1 cellular context compared by ENCODE assay signal in the genomic region with DNA sequence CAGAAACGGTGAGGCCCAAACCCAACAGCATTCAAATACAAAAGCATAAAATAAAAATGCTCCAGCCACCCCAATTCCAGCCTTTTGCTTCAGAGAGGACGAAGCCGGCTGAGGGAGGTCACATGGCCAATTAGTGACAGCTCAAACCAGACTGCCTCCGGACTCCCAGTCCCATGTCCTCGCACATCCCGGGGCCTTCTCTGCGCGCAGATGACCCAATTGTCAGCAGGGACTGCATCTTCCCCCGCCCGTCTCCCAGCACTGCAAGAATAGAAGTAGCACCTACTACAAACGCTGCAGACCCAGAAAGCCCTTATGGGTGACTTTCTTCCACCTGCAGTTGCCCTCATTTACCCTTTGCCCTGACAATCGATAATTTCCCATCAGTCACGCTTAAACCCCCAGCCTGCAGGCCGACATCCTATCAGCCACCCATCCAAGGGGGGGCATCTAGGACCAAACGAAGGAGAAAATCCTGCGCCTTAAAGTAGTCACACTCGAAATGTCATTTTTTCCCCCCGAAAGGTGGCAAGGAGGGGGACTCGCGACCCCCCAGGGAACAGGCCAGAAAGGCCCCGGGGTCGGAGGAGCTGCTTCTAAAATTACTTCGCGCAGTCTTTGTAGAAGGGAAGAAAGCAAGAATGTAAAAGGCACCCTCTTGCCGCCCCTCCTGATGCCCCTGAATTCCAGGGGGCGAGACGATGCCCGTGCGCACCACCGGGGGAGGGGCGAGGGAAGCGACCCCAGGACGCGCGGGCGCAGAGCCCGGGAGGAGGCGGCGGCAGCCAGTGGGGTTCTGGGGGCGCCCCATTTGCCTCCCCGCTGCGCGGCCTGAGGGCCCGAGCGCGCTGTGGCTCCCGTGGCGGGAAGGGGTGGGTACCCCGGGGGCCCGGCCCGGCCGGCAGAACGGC.
TF ChIP-seq lines count a peak whose summit lies in the region.

No MANE protein-coding gene starts in this region.

TF ChIP-seq in HepG2, 621 proteins besides CTCF, POLR2A, EP300 and RAD21 (continued from another document and continues in another):
- TF ChIP-seq HNF4G (IDR thresholded peaks at IDR 0.05; ENCODE audit: borderline replicate concordance, low read depth, low read length), result 0 out of 2 replicates have a peak, but pooled peaks have one; percentile 35
- 0 out of 2 replicates have a peak, but pooled peaks have one; percentile 61 for TF ChIP-seq HNF4G (CRISPR knock-in tag; IDR thresholded peaks at IDR 0.05; ENCODE audit: borderline replicate concordance, low read depth)
- TF ChIP-seq SSRP1 (CRISPR knock-in tag; IDR thresholded peaks at IDR 0.05), result peak; percentile 81; the same call in 1 of the 2 replicates
- TF ChIP-seq, protein P1, sequence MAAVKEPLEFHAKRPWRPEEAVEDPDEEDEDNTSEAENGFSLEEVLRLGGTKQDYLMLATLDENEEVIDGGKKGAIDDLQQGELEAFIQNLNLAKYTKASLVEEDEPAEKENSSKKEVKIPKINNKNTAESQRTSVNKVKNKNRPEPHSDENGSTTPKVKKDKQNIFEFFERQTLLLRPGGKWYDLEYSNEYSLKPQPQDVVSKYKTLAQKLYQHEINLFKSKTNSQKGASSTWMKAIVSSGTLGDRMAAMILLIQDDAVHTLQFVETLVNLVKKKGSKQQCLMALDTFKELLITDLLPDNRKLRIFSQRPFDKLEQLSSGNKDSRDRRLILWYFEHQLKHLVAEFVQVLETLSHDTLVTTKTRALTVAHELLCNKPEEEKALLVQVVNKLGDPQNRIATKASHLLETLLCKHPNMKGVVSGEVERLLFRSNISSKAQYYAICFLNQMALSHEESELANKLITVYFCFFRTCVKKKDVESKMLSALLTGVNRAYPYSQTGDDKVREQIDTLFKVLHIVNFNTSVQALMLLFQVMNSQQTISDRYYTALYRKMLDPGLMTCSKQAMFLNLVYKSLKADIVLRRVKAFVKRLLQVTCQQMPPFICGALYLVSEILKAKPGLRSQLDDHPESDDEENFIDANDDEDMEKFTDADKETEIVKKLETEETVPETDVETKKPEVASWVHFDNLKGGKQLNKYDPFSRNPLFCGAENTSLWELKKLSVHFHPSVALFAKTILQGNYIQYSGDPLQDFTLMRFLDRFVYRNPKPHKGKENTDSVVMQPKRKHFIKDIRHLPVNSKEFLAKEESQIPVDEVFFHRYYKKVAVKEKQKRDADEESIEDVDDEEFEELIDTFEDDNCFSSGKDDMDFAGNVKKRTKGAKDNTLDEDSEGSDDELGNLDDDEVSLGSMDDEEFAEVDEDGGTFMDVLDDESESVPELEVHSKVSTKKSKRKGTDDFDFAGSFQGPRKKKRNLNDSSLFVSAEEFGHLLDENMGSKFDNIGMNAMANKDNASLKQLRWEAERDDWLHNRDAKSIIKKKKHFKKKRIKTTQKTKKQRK (IDR thresholded peaks at IDR 0.05; ENCODE audit: low read length), result no peak
- no peak for TF ChIP-seq ADNP (CRISPR knock-in tag; IDR thresholded peaks at IDR 0.05)
- no peak for TF ChIP-seq AHR (CRISPR knock-in tag; IDR thresholded peaks at IDR 0.05)
- no peak; the same call in 1 of the 2 replicates for TF ChIP-seq HOXD1 (CRISPR knock-in tag; IDR thresholded peaks at IDR 0.05)
- TF ChIP-seq, protein P2, sequence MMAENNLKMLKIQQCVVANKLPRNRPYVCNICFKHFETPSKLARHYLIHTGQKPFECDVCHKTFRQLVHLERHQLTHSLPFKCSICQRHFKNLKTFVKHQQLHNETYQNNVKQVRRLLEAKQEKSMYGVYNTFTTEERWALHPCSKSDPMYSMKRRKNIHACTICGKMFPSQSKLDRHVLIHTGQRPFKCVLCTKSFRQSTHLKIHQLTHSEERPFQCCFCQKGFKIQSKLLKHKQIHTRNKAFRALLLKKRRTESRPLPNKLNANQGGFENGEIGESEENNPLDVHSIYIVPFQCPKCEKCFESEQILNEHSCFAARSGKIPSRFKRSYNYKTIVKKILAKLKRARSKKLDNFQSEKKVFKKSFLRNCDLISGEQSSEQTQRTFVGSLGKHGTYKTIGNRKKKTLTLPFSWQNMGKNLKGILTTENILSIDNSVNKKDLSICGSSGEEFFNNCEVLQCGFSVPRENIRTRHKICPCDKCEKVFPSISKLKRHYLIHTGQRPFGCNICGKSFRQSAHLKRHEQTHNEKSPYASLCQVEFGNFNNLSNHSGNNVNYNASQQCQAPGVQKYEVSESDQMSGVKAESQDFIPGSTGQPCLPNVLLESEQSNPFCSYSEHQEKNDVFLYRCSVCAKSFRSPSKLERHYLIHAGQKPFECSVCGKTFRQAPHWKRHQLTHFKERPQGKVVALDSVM (CRISPR knock-in tag; IDR thresholded peaks at IDR 0.05), result peak; percentile 68
- TF ChIP-seq, protein P3, sequence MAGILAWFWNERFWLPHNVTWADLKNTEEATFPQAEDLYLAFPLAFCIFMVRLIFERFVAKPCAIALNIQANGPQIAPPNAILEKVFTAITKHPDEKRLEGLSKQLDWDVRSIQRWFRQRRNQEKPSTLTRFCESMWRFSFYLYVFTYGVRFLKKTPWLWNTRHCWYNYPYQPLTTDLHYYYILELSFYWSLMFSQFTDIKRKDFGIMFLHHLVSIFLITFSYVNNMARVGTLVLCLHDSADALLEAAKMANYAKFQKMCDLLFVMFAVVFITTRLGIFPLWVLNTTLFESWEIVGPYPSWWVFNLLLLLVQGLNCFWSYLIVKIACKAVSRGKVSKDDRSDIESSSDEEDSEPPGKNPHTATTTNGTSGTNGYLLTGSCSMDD (CRISPR knock-in tag; IDR thresholded peaks at IDR 0.05), result no peak
- TF ChIP-seq ZNF205 (CRISPR knock-in tag; IDR thresholded peaks at IDR 0.05), result peak; percentile 24; the same call in 1 of the 2 replicates
- no peak for TF ChIP-seq MBNL3 (CRISPR knock-in tag; conservative IDR thresholded peaks at IDR 0.05)
- TF ChIP-seq, protein P4, sequence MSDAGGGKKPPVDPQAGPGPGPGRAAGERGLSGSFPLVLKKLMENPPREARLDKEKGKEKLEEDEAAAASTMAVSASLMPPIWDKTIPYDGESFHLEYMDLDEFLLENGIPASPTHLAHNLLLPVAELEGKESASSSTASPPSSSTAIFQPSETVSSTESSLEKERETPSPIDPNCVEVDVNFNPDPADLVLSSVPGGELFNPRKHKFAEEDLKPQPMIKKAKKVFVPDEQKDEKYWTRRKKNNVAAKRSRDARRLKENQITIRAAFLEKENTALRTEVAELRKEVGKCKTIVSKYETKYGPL (CRISPR knock-in tag; IDR thresholded peaks at IDR 0.05), result no peak; the same call in none of the 2 replicates
- TF ChIP-seq ZNF781 (CRISPR knock-in tag; IDR thresholded peaks at IDR 0.05; ENCODE audit: borderline replicate concordance, not compliant biosample characterization), result no peak
- TF ChIP-seq, protein P5, sequence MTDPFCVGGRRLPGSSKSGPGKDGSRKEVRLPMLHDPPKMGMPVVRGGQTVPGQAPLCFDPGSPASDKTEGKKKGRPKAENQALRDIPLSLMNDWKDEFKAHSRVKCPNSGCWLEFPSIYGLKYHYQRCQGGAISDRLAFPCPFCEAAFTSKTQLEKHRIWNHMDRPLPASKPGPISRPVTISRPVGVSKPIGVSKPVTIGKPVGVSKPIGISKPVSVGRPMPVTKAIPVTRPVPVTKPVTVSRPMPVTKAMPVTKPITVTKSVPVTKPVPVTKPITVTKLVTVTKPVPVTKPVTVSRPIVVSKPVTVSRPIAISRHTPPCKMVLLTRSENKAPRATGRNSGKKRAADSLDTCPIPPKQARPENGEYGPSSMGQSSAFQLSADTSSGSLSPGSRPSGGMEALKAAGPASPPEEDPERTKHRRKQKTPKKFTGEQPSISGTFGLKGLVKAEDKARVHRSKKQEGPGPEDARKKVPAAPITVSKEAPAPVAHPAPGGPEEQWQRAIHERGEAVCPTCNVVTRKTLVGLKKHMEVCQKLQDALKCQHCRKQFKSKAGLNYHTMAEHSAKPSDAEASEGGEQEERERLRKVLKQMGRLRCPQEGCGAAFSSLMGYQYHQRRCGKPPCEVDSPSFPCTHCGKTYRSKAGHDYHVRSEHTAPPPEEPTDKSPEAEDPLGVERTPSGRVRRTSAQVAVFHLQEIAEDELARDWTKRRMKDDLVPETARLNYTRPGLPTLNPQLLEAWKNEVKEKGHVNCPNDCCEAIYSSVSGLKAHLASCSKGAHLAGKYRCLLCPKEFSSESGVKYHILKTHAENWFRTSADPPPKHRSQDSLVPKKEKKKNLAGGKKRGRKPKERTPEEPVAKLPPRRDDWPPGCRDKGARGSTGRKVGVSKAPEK (CRISPR knock-in tag; IDR thresholded peaks at IDR 0.05; ENCODE audit: borderline replicate concordance), result 0 out of 2 replicates have a peak, but pooled peaks have one; percentile 53
- no peak for TF ChIP-seq ZNF382 (CRISPR knock-in tag; IDR thresholded peaks at IDR 0.05; ENCODE audit: borderline replicate concordance)
- TF ChIP-seq, protein P6, sequence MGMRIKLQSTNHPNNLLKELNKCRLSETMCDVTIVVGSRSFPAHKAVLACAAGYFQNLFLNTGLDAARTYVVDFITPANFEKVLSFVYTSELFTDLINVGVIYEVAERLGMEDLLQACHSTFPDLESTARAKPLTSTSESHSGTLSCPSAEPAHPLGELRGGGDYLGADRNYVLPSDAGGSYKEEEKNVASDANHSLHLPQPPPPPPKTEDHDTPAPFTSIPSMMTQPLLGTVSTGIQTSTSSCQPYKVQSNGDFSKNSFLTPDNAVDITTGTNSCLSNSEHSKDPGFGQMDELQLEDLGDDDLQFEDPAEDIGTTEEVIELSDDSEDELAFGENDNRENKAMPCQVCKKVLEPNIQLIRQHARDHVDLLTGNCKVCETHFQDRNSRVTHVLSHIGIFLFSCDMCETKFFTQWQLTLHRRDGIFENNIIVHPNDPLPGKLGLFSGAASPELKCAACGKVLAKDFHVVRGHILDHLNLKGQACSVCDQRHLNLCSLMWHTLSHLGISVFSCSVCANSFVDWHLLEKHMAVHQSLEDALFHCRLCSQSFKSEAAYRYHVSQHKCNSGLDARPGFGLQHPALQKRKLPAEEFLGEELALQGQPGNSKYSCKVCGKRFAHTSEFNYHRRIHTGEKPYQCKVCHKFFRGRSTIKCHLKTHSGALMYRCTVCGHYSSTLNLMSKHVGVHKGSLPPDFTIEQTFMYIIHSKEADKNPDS (CRISPR knock-in tag; IDR thresholded peaks at IDR 0.05), result no peak
- TF ChIP-seq ZBTB7A (CRISPR knock-in tag; IDR thresholded peaks at IDR 0.05), result no peak
- TF ChIP-seq, protein P7, sequence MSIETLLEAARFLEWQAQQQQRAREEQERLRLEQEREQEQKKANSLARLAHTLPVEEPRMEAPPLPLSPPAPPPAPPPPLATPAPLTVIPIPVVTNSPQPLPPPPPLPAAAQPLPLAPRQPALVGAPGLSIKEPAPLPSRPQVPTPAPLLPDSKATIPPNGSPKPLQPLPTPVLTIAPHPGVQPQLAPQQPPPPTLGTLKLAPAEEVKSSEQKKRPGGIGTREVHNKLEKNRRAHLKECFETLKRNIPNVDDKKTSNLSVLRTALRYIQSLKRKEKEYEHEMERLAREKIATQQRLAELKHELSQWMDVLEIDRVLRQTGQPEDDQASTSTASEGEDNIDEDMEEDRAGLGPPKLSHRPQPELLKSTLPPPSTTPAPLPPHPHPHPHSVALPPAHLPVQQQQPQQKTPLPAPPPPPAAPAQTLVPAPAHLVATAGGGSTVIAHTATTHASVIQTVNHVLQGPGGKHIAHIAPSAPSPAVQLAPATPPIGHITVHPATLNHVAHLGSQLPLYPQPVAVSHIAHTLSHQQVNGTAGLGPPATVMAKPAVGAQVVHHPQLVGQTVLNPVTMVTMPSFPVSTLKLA (IDR thresholded peaks at IDR 0.05), result no peak
- TF ChIP-seq ZNF331 (CRISPR knock-in tag; IDR thresholded peaks at IDR 0.05), result peak; percentile 68; the same call in 1 of the 2 replicates
- TF ChIP-seq, protein P8, sequence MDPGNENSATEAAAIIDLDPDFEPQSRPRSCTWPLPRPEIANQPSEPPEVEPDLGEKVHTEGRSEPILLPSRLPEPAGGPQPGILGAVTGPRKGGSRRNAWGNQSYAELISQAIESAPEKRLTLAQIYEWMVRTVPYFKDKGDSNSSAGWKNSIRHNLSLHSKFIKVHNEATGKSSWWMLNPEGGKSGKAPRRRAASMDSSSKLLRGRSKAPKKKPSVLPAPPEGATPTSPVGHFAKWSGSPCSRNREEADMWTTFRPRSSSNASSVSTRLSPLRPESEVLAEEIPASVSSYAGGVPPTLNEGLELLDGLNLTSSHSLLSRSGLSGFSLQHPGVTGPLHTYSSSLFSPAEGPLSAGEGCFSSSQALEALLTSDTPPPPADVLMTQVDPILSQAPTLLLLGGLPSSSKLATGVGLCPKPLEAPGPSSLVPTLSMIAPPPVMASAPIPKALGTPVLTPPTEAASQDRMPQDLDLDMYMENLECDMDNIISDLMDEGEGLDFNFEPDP (CRISPR knock-in tag; conservative IDR thresholded peaks at IDR 0.05), result no peak
- TF ChIP-seq ZNF101 (CRISPR knock-in tag; IDR thresholded peaks at IDR 0.05; ENCODE audit: borderline replicate concordance, low read depth), result no peak
- TF ChIP-seq ZNF251 (CRISPR knock-in tag; IDR thresholded peaks at IDR 0.05), result 0 out of 2 replicates have a peak, but pooled peaks have one; percentile 55
- peak; percentile 82 for TF ChIP-seq MTA1 (CRISPR knock-in tag; IDR thresholded peaks at IDR 0.05; ENCODE audit: borderline replicate concordance)
- TF ChIP-seq, protein P9, sequence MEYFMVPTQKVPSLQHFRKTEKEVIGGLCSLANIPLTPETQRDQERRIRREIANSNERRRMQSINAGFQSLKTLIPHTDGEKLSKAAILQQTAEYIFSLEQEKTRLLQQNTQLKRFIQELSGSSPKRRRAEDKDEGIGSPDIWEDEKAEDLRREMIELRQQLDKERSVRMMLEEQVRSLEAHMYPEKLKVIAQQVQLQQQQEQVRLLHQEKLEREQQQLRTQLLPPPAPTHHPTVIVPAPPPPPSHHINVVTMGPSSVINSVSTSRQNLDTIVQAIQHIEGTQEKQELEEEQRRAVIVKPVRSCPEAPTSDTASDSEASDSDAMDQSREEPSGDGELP (IDR thresholded peaks at IDR 0.05; ENCODE audit: borderline replicate concordance, low read depth), result no peak; the same call in 1 of the 2 replicates
- TF ChIP-seq, protein P10, sequence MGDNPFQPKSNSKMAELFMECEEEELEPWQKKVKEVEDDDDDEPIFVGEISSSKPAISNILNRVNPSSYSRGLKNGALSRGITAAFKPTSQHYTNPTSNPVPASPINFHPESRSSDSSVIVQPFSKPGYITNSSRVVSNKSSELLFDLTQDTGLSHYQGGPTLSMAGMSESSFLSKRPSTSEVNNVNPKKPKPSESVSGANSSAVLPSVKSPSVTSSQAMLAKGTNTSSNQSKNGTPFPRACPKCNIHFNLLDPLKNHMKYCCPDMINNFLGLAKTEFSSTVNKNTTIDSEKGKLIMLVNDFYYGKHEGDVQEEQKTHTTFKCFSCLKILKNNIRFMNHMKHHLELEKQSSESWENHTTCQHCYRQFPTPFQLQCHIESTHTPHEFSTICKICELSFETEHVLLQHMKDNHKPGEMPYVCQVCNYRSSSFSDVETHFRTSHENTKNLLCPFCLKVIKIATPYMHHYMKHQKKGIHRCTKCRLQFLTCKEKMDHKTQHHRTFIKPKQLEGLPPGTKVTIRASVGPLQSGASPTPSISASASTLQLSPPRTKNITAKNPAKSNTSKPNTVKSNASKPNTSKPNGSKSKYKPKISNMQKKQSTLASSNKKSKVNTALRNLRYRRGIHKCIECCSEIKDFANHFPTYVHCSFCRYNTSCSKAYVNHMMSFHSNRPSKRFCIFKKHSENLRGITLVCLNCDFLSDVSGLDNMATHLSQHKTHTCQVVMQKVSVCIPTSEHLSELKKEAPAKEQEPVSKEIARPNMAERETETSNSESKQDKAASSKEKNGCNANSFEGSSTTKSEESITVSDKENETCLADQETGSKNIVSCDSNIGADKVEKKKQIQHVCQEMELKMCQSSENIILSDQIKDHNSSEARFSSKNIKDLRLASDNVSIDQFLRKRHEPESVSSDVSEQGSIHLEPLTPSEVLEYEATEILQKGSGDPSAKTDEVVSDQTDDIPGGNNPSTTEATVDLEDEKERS (CRISPR knock-in tag; IDR thresholded peaks at IDR 0.05), result 0 out of 2 replicates have a peak, but pooled peaks have one; percentile 31
- TF ChIP-seq SNAI1 (CRISPR knock-in tag; IDR thresholded peaks at IDR 0.05; ENCODE audit: borderline replicate concordance), result peak; percentile 84; the same call in 1 of the 2 replicates
- peak; percentile 76 for TF ChIP-seq ZMYM4 (CRISPR knock-in tag; IDR thresholded peaks at IDR 0.05)
- TF ChIP-seq ZNF644 (CRISPR knock-in tag; IDR thresholded peaks at IDR 0.05; ENCODE audit: low read depth), result no peak
- TF ChIP-seq NFRKB (IDR thresholded peaks at IDR 0.05), result no peak
- TF ChIP-seq MXI1 (IDR thresholded peaks at IDR 0.05; ENCODE audit: borderline replicate concordance, low read depth, low read length), result peak; percentile 30; the same call in 1 of the 3 replicates
- TF ChIP-seq SKI (IDR thresholded peaks at IDR 0.05; ENCODE audit: partially characterized antibody), result no peak
